Comparison of ENCODE assay signal across 9 cellular contexts in genomic region chr9:137305788-137306545, GRCh38. TPM values are rescaled to one million over a fixed set of nuclear protein-coding genes. Genes with fewer than 3 reads are reported as not detected.
DNase-seq lines count a peak whose midpoint lies in the region; ATAC-seq, FAIRE-seq and TF ChIP-seq lines count a peak whose summit lies in the region.
"Had no signal": no experiment of that assay in that cellular context is flagged by ENCODE, and none has a peak within 500 bp of the region (broad histone marks: within the 10 kb centered on the region; RNA-seq: fewer than 3 reads in every experiment).

No MANE protein-coding gene starts in this region.

- no peak overlapping the region for H3K27ac ChIP-seq in GM12878 (ENCODE audit: control insufficient read depth, insufficient read depth)
- peak overlapping the region; percentile 1 to 80 (median 33) for H3K27ac ChIP-seq in right lobe of liver
- H3K27ac ChIP-seq in thyroid gland = peak overlapping the region; percentile 49 to 71 (median 68)

- intact Hi-C loops in GM12878 (cut with micrococcal nuclease; ENCODE audit: unreplicated experiment) = no loop called here
- intact Hi-C loops in right lobe of liver (cut with DNase I) = loop anchor here in 1 of 2 donors (10.0 kb wide), 1 partner anchor 99 kb away; no protein-coding TSS in a partner anchor
- intact Hi-C loops in thyroid gland (cut with DNase I) = loop anchor here (5.0 kb wide), 1 partner anchor 91 kb away; no protein-coding TSS in a partner anchor

- H3K4me3 ChIP-seq in GM12878 (no peak overlapping the region), right lobe of liver (no peak overlapping the region), thyroid gland (replicated peaks in 1 of 3) (no peak overlapping the region)

- TF ChIP-seq POLR2A in GM12878 (IDR thresholded peaks at IDR 0.05; ENCODE audit: low read depth, low read length) = no peak
- TF ChIP-seq POLR2A in right lobe of liver (IDR thresholded peaks at IDR 0.05) = no peak
- TF ChIP-seq POLR2A in thyroid gland (IDR thresholded peaks at IDR 0.05) = no peak

- H2AFZ ChIP-seq in GM12878 (ENCODE audit: control insufficient read depth, low read depth, low read length) = peak overlapping the region; percentile 75

- TF ChIP-seq EP300 in GM12878 (IDR thresholded peaks at IDR 0.05; ENCODE audit: borderline replicate concordance in 1 of 2, control insufficient read depth in 1 of 2, low read depth in 2 of 2, low read length in 2 of 2) = no peak

- H3K9ac ChIP-seq in GM12878 (ENCODE audit: control insufficient read depth, insufficient read depth, low read length) = no peak overlapping the region

- POLR2A ChIA-PET in GM12878 (lab: Charles Lee) = interaction anchor here (1.0 kb wide), 1 partner anchor 10 kb away, joined by 3 read pairs; no protein-coding TSS in a partner anchor

- H3K36me3 ChIP-seq in GM12878 (ENCODE audit: control insufficient read depth in 2 of 2, insufficient read depth in 2 of 2, low read length in 1 of 2) (no peaks in the 10 kb centered on the region), right lobe of liver (no peaks in the 10 kb centered on the region), thyroid gland (no peaks in the 10 kb centered on the region)

- SMC1A ChIA-PET in GM12878 (lab: Charles Lee; ENCODE audit: uncharacterized antibody, unreplicated experiment) = no interaction called here

- no peaks in the 10 kb centered on the region for H3K27me3 ChIP-seq in GM12878 (replicated peaks in 1 of 2; ENCODE audit: control insufficient read depth in 2 of 2, insufficient read depth in 2 of 2, low read length in 1 of 2)
- H3K27me3 ChIP-seq in right lobe of liver = peaks cover 0 to 6% of the 10 kb centered on the region in 2 donors
- H3K27me3 ChIP-seq in thyroid gland = no peaks in the 10 kb centered on the region

- peaks cover 21% of the 10 kb centered on the region for H3K4me1 ChIP-seq in GM12878 (ENCODE audit: control insufficient read depth, insufficient read depth, low read length)
- H3K4me1 ChIP-seq in right lobe of liver = peaks cover 0 to 10% (median 0%) of the 10 kb centered on the region in 4 donors
- H3K4me1 ChIP-seq in thyroid gland = peaks cover 26 to 48% of the 10 kb centered on the region in 2 donors

- CTCF ChIA-PET in GM12878 (lab: Yijun Ruan, JAX) = no interaction called here

- H3K9me3 ChIP-seq in GM12878 (replicated peaks; ENCODE audit: control insufficient read depth, insufficient read depth, low read length) = no peaks in the 10 kb centered on the region
- no peaks in the 10 kb centered on the region for H3K9me3 ChIP-seq in right lobe of liver
- H3K9me3 ChIP-seq in thyroid gland = no peaks in the 10 kb centered on the region

- peak; percentile 10 for DNase-seq in activated naive CD4-positive, alpha-beta T cell treated with anti-CD3 and anti-CD28 coated beads, Interleukin-2, amount 50 U/mL, for 16 hours
- no peak for DNase-seq in activated naive CD4-positive, alpha-beta T cell (lab: John Stamatoyannopoulos, UW)
- DNase-seq in GM12878 (ENCODE audit: low read depth, low spot score) = no peak
- peak; percentile 46 to 59 (median 51) for DNase-seq in right lobe of liver
- no peak for DNase-seq in thyroid gland
- DNase-seq in SKM-1 treated with dmso at 0.1 percent for 144 hours (lab: John Stamatoyannopoulos, UW; ENCODE audit: unreplicated experiment) = no peak
- DNase-seq: naive B cell had no signal

- TF ChIP-seq CTCF in GM12878 (IDR thresholded peaks at IDR 0.05 in 2 of 3, conservative IDR thresholded peaks at IDR 0.05 in 1 of 3; ENCODE audit: control insufficient read depth in 2 of 3, extremely low read depth in 1 of 3, insufficient read depth in 1 of 3, low read depth in 3 of 3, low read length in 3 of 3) (no peak), right lobe of liver (IDR thresholded peaks at IDR 0.05) (no peak), thyroid gland (IDR thresholded peaks at IDR 0.05) (no peak)

- TF ChIP-seq RAD21 in GM12878 (IDR thresholded peaks at IDR 0.05; ENCODE audit: insufficient read depth, low read depth, low read length) = no peak

- H4K20me1 ChIP-seq in GM12878 (ENCODE audit: control insufficient read depth, insufficient read depth) = no peaks in the 10 kb centered on the region

- no peaks in the 10 kb centered on the region for H3K79me2 ChIP-seq in GM12878 (ENCODE audit: control insufficient read depth, insufficient read depth, low read length)

- ATAC-seq in GM12878 = no peak
- ATAC-seq in right lobe of liver = peak; percentile 2 to 10 (median 6)
- ATAC-seq in HG02759 (IDR thresholded peaks at IDR 0.05; ENCODE audit: unreplicated experiment) = no peak
- ATAC-seq in GM21360 (IDR thresholded peaks at IDR 0.05; ENCODE audit: unreplicated experiment) = no peak

- WGBS in GM12878 (ENCODE audit: insufficient coverage, insufficient replicate concordance, low lambda C conversion rate, missing lambda C conversion rate) = 27% methylated on average over 15 of the region's 22 CpGs
- 0% methylated on average over 1 of the region's 22 CpGs for WGBS in right lobe of liver (ENCODE audit: insufficient coverage, low coverage, low lambda C conversion rate, missing lambda C conversion rate)
- 34 to 39% methylated on average over 9 to 12 of the region's 22 CpGs for WGBS in thyroid gland, 2 donors

- no TSS peak for BruUV-seq in GM12878 (replicated peaks; lab: Mats Ljungman, UMichigan)

- FAIRE-seq in GM12878 (lab: Jason Lieb, UNC) = no peak

- 0 out of 2 replicates have a peak overlapping the region, but pooled peaks have one; percentile 3 for H3K4me2 ChIP-seq in GM12878 (ENCODE audit: control insufficient read depth, insufficient read depth)

- in situ Hi-C loops in GM12878 (cut with MboI) = no loop called here

- RAD21 ChIA-PET in GM12878 (lab: Charles Lee; ENCODE audit: unreplicated experiment) = no interaction called here

RNA-seq across cellular contexts. Expression of gene NRARP, which starts 3.9 kb away (rescaled TPM):
- 7.0 and 7.7 TPM in 2 replicates for total RNA-seq in GM12878 (2013; cell fraction: nucleolus; rRNA removed)
- total RNA-seq in GM12878 (2014; rRNA removed) (2.7 and 3.7 TPM in 2 replicates), GM12878 (2014; rRNA removed; fragmentation: Illumina TruSeq; extraction: Trizol) (0.64 and 0.67 TPM in 2 replicates), GM12878 (2021) (8.4 and 9.2 TPM in 2 replicates), right lobe of liver (1 to 10 TPM in 3 of 6 experiments, under 1 TPM in 3; 0.57 to 2.3 (median 0.98) TPM), thyroid gland (10 to 100 TPM in 1 of 4 donors, 1 to 10 TPM in 3; 1.8 to 10.2 (median 6.8) TPM)
- polyA plus RNA-seq in GM12878 (2011; ENCODE audit: low read depth) = 0.56 TPM
- polyA plus RNA-seq in GM12878 (2011; rRNA removed) (1.6 and 2.6 TPM in 2 replicates), GM12878 (2014; fragmentation: Illumina TruSeq; extraction: Trizol) (1.4 and 1.8 TPM in 2 replicates), GM12878 (2014; fragmentation: Nextera tagmentation; extraction: Ambion mirVana) (not detected), GM12878 (2014; rRNA removed) (5.5 and 7.2 TPM in 2 replicates), GM12878 (2016; fragmentation: Nextera tagmentation; extraction: Ambion mirVana) (under 1 TPM; 0.06 to 0.15 TPM)
- polyA plus RNA-seq in GM12878 (2011; cell fraction: cytosol; rRNA removed) = 3.3 TPM in 2 replicates
- 5.8 and 5.9 TPM in 2 replicates for polyA plus RNA-seq in GM12878 (2011; cell fraction: nucleus; rRNA removed)
- 2.4 and 2.8 TPM in 2 replicates for polyA plus RNA-seq in GM12878 (2012)
- 0.51 and 0.93 TPM in 2 replicates for polyA minus RNA-seq in GM12878 (2011; rRNA and poly(A)+ RNA removed)
- 1.3 and 2.0 TPM in 2 replicates for polyA minus RNA-seq in GM12878 (2011; cell fraction: cytosol; rRNA and poly(A)+ RNA removed)
- polyA minus RNA-seq in GM12878 (2011; cell fraction: nucleus; rRNA and poly(A)+ RNA removed) = 4.2 and 6.9 TPM in 2 replicates

RNA-seq across cellular contexts. Expression of gene TOR4A, which starts 28.4 kb away (rescaled TPM):
- total RNA-seq in GM12878 (2013; cell fraction: nucleolus; rRNA removed) = 22.6 and 29.1 TPM in 2 replicates
- total RNA-seq in GM12878 (2014; rRNA removed) (13.8 and 14.6 TPM in 2 replicates), GM12878 (2014; rRNA removed; fragmentation: Illumina TruSeq; extraction: Trizol) (3.9 TPM in 2 replicates), GM12878 (2021) (19.6 and 19.9 TPM in 2 replicates), right lobe of liver (1 to 10 TPM; 2.2 to 4.9 (median 3.7) TPM), thyroid gland (10 to 100 TPM; 10.8 to 14.7 (median 12.0) TPM)
- 1.8 TPM for polyA plus RNA-seq in GM12878 (2011; ENCODE audit: low read depth)
- polyA plus RNA-seq in GM12878 (2011; rRNA removed) (2.2 and 4.6 TPM in 2 replicates), GM12878 (2014; fragmentation: Illumina TruSeq; extraction: Trizol) (1.3 and 3.0 TPM in 2 replicates), GM12878 (2014; fragmentation: Nextera tagmentation; extraction: Ambion mirVana) (1 to 10 TPM; 2.2 to 3.4 TPM), GM12878 (2014; rRNA removed) (14.6 and 16.0 TPM in 2 replicates), GM12878 (2016; fragmentation: Nextera tagmentation; extraction: Ambion mirVana) (1 to 10 TPM; 2.0 to 3.0 TPM)
- 8.0 and 11.9 TPM in 2 replicates for polyA plus RNA-seq in GM12878 (2011; cell fraction: cytosol; rRNA removed)
- 16.8 and 21.7 TPM in 2 replicates for polyA plus RNA-seq in GM12878 (2011; cell fraction: nucleus; rRNA removed)
- polyA plus RNA-seq in GM12878 (2012) = 8.2 and 9.1 TPM in 2 replicates
- polyA minus RNA-seq in GM12878 (2011; rRNA and poly(A)+ RNA removed) = 2.2 and 6.7 TPM in 2 replicates
- 6.8 and 7.1 TPM in 2 replicates for polyA minus RNA-seq in GM12878 (2011; cell fraction: cytosol; rRNA and poly(A)+ RNA removed)
- 8.2 and 14.4 TPM in 2 replicates for polyA minus RNA-seq in GM12878 (2011; cell fraction: nucleus; rRNA and poly(A)+ RNA removed)

RNA-seq across cellular contexts. Expression of gene NELFB, which starts 50.8 kb away (rescaled TPM):
- total RNA-seq in GM12878 (2013; cell fraction: nucleolus; rRNA removed) = 13.6 and 13.9 TPM in 2 replicates
- total RNA-seq in GM12878 (2014; rRNA removed) = 34.0 and 39.3 TPM in 2 replicates
- 14.6 and 16.1 TPM in 2 replicates for total RNA-seq in GM12878 (2014; rRNA removed; fragmentation: Illumina TruSeq; extraction: Trizol)
- total RNA-seq in GM12878 (2021) = 61.2 and 63.4 TPM in 2 replicates
- polyA plus RNA-seq in GM12878 (2011; ENCODE audit: low read depth) = 12.6 TPM
- polyA plus RNA-seq in GM12878 (2011; rRNA removed) = 11.9 and 22.6 TPM in 2 replicates
- 44.0 and 53.0 TPM in 2 replicates for polyA plus RNA-seq in GM12878 (2011; cell fraction: cytosol; rRNA removed)
- 52.1 and 64.2 TPM in 2 replicates for polyA plus RNA-seq in GM12878 (2011; cell fraction: nucleus; rRNA removed)
- 32.6 and 37.0 TPM in 2 replicates for polyA plus RNA-seq in GM12878 (2012)
- polyA plus RNA-seq in GM12878 (2014; fragmentation: Illumina TruSeq; extraction: Trizol) = 5.0 and 18.2 TPM in 2 replicates
- under 1 TPM; 0.19 to 0.68 TPM for polyA plus RNA-seq in GM12878 (2014; fragmentation: Nextera tagmentation; extraction: Ambion mirVana)
- polyA plus RNA-seq in GM12878 (2014; rRNA removed) = 41.1 and 45.3 TPM in 2 replicates
- 10 to 100 TPM; 40.3 to 42.4 TPM for polyA plus RNA-seq in GM12878 (2016; fragmentation: Nextera tagmentation; extraction: Ambion mirVana)
- polyA minus RNA-seq in GM12878 (2011; rRNA and poly(A)+ RNA removed) = 21.6 and 47.4 TPM in 2 replicates
- polyA minus RNA-seq in GM12878 (2011; cell fraction: cytosol; rRNA and poly(A)+ RNA removed) = 18.4 and 20.5 TPM in 2 replicates
- polyA minus RNA-seq in GM12878 (2011; cell fraction: nucleus; rRNA and poly(A)+ RNA removed) = 7.5 and 13.3 TPM in 2 replicates
- 10 to 100 TPM; 15.6 to 21.6 (median 20.1) TPM for total RNA-seq in right lobe of liver
- 10 to 100 TPM; 29.8 to 39.1 (median 32.4) TPM for total RNA-seq in thyroid gland

RNA-seq across cellular contexts. Expression of gene STPG3, which starts 54.9 kb away (rescaled TPM):
- total RNA-seq in GM12878 (2013; cell fraction: nucleolus; rRNA removed) = not detected in 2 replicates
- total RNA-seq in GM12878 (2014; rRNA removed) (not detected in 2 replicates), GM12878 (2014; rRNA removed; fragmentation: Illumina TruSeq; extraction: Trizol) (not detected in 2 replicates), GM12878 (2021) (not detected in 2 replicates), right lobe of liver (not detected), thyroid gland (not detected)
- polyA plus RNA-seq in GM12878 (2011; ENCODE audit: low read depth) = not detected
- polyA plus RNA-seq in GM12878 (2011; rRNA removed) (not detected in 2 replicates), GM12878 (2014; fragmentation: Illumina TruSeq; extraction: Trizol) (not detected in 2 replicates), GM12878 (2014; fragmentation: Nextera tagmentation; extraction: Ambion mirVana) (not detected), GM12878 (2014; rRNA removed) (not detected in 2 replicates), GM12878 (2016; fragmentation: Nextera tagmentation; extraction: Ambion mirVana) (not detected)
- not detected in 2 replicates for polyA plus RNA-seq in GM12878 (2011; cell fraction: cytosol; rRNA removed)
- polyA plus RNA-seq in GM12878 (2011; cell fraction: nucleus; rRNA removed) = 0.12 TPM in 1 of 2 replicates, not detected in the other
- polyA plus RNA-seq in GM12878 (2012) = 0.28 and 0.80 TPM in 2 replicates
- polyA minus RNA-seq in GM12878 (2011; rRNA and poly(A)+ RNA removed) = not detected in 2 replicates
- not detected in 2 replicates for polyA minus RNA-seq in GM12878 (2011; cell fraction: cytosol; rRNA and poly(A)+ RNA removed)
- not detected in 2 replicates for polyA minus RNA-seq in GM12878 (2011; cell fraction: nucleus; rRNA and poly(A)+ RNA removed)

Comparison
In these comparisons a context has a peak if more than half of its experiments do, and no peak if none do; other contexts are left out.
1. DNase-seq: peak in activated naive CD4-positive, alpha-beta T cell treated with anti-CD3 and anti-CD28 coated beads, Interleukin-2, amount 50 U/mL, for 16 hours (single experiment) and right lobe of liver (3 of 3); none in activated naive CD4-positive, alpha-beta T cell (0 of 4), GM12878 (single experiment), thyroid gland (0 of 2) and SKM-1 treated with dmso at 0.1 percent for 144 hours (single experiment).
2. ATAC-seq: peak in right lobe of liver (4 of 4); none in GM12878 (single experiment), HG02759 (single experiment) and GM21360 (single experiment).